Comparison of ENCODE assay signal across 16 cellular contexts in the genomic region with DNA sequence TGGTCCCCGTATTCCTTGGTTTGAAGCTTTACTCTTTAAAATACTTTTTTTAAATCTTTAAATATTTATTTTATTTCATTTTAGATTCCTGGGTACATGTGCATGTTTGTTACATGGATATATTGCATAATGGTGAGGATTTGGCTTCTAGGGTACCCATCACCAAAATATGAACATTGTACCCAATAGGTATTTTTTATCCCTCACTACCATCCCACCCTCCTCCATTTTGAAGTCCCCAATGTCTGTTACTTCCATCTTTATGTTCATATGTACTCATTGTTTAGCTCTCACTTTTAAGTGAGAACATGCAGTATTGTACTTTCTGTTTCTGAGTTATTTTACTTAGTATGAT. TPM values are rescaled to one million over a fixed set of nuclear protein-coding genes. Genes with fewer than 3 reads are reported as not detected.
A peak's percentile ranks its signal among the peaks of the same experiment; 100 is the strongest.
DNase-seq lines count a peak whose midpoint lies in the region; ATAC-seq and TF ChIP-seq lines count a peak whose summit lies in the region.
"Had no signal": no experiment of that assay in that cellular context is flagged by ENCODE, and none has a peak within 500 bp of the region (broad histone marks: within the 10 kb centered on the region; RNA-seq: fewer than 3 reads in every experiment).

No MANE protein-coding gene starts in this region.

- no peaks in the 10 kb centered on the region for H3K36me3 Mint-ChIP-seq in activated T-helper 17 cell treated with anti-CD3 and anti-CD28 coated beads, Interleukin-2, amount 50 U/mL, for 72 hours (ENCODE audit: low read depth)
- peaks cover 0 to 2% (median 2%) of the 10 kb centered on the region in 3 donors for H3K36me3 Mint-ChIP-seq in naive thymus-derived CD8-positive, alpha-beta T cell
- no peaks in the 10 kb centered on the region for H3K36me3 Mint-ChIP-seq in activated T-helper 2 cell treated with anti-CD3 and anti-CD28 coated beads, Interferon-gamma antibody, Interleukin-2, Interleukin-4, amounts not matched to agents 10 μg/mL and 5 μg/mL and 100 μg/mL, durations not matched to agents 14 hours and 24 hours and 36 hours (ENCODE audit: low read depth)
- H3K36me3 Mint-ChIP-seq: activated CD4-positive, alpha-beta memory T cell treated with anti-CD3 and anti-CD28 coated beads for 36 hours had no signal

- POLR2A ChIA-PET in naive thymus-derived CD8-positive, alpha-beta T cell (lab: Charles Lee), result no interaction called here

- H3K27ac Mint-ChIP-seq in activated T-helper 17 cell treated with anti-CD3 and anti-CD28 coated beads, Interleukin-2, amount 50 U/mL, for 72 hours, result no peak overlapping the region
- H3K27ac Mint-ChIP-seq in naive thymus-derived CD8-positive, alpha-beta T cell, result peak overlapping the region in 1 of 10 donors; percentile 23
- no peak overlapping the region for H3K27ac Mint-ChIP-seq in activated T-helper 2 cell treated with anti-CD3 and anti-CD28 coated beads, Interferon-gamma antibody, Interleukin-2, Interleukin-4, amounts not matched to agents 10 μg/mL and 5 μg/mL and 100 μg/mL, durations not matched to agents 14 hours and 24 hours and 36 hours

- intact Hi-C loops in activated T-helper 2 cell treated with anti-CD3 and anti-CD28 coated beads, Interferon-gamma antibody, Interleukin-2, Interleukin-4, amounts not matched to agents 10 μg/mL and 5 μg/mL and 100 μg/mL, durations not matched to agents 14 hours and 24 hours and 36 hours (cut with micrococcal nuclease), result loop anchor here (2.0 kb wide), 1 partner anchor 191 kb away; no protein-coding TSS in a partner anchor
- intact Hi-C loops in mucosa of descending colon (cut with DNase I, micrococcal nuclease), result no loop called here

- DNase-seq in naive thymus-derived CD8-positive, alpha-beta T cell, result no peak
- DNase-seq in activated T-helper 2 cell treated with anti-CD3 and anti-CD28 coated beads, Interferon-gamma antibody, Interleukin-2, Interleukin-4, amounts not matched to agents 10 μg/mL and 5 μg/mL and 100 μg/mL, durations not matched to agents 14 hours and 24 hours and 36 hours (ENCODE audit: low spot score), result no peak
- DNase-seq in mucosa of descending colon, result no peak
- DNase-seq in coronary artery (ENCODE audit: low spot score), result no peak
- DNase-seq in activated CD4-positive, CD25-positive, alpha-beta regulatory T cell treated with anti-CD3 and anti-CD28 coated beads, Interleukin-2, amount 50 U/mL, for 72 hours, result no peak
- DNase-seq: DMS 273 treated with DMSO at 0.1 percent for 48 hours, NCI-H2029, NCI-H446 treated with DMSO at 0.1 percent for 48 hours, SW 1271 had no signal

- H3K4me1 ChIP-seq in mucosa of descending colon (ENCODE audit: low read depth), result peaks cover 5% of the 10 kb centered on the region
- H3K4me1 ChIP-seq: foreskin keratinocyte had no signal

- H3K36me3 ChIP-seq in mucosa of descending colon (ENCODE audit: low read depth), result no peaks in the 10 kb centered on the region
- H3K36me3 ChIP-seq: ovary had no signal

- peak overlapping the region; percentile 91 for H3K4me3 Mint-ChIP-seq in activated T-helper 17 cell treated with anti-CD3 and anti-CD28 coated beads, Interleukin-2, amount 50 U/mL, for 72 hours
- peak overlapping the region in 8 of 10 donors; percentile 36 to 96 (median 90) for H3K4me3 Mint-ChIP-seq in naive thymus-derived CD8-positive, alpha-beta T cell
- H3K4me3 Mint-ChIP-seq in activated T-helper 2 cell treated with anti-CD3 and anti-CD28 coated beads, Interferon-gamma antibody, Interleukin-2, Interleukin-4, amounts not matched to agents 10 μg/mL and 5 μg/mL and 100 μg/mL, durations not matched to agents 14 hours and 24 hours and 36 hours (ENCODE audit: low read depth), result no peak overlapping the region

- peak; percentile 35 for TF ChIP-seq CTCF in 22Rv1 (IDR thresholded peaks at IDR 0.05)
- TF ChIP-seq CTCF in C4-2B (conservative IDR thresholded peaks at IDR 0.05), result peak; percentile 6; the same call in 1 of the 2 replicates
- TF ChIP-seq CTCF in mucosa of descending colon (IDR thresholded peaks at IDR 0.05), result no peak
- TF ChIP-seq CTCF in coronary artery (IDR thresholded peaks at IDR 0.05), result no peak

- no peak for ATAC-seq in activated T-helper 17 cell treated with anti-CD3 and anti-CD28 coated beads, Interleukin-2, amount 50 U/mL, for 72 hours (replicated peaks)
- ATAC-seq in naive thymus-derived CD8-positive, alpha-beta T cell, result no peak
- no peak for ATAC-seq in mucosa of descending colon

- no peak overlapping the region for H3K27ac ChIP-seq in 22Rv1
- H3K27ac ChIP-seq in C4-2B, result no peak overlapping the region
- H3K27ac ChIP-seq in coronary artery, result no peak overlapping the region
- H3K27ac ChIP-seq: foreskin keratinocyte, HL-60, ovary had no signal

- no peaks in the 10 kb centered on the region for H3K9me3 ChIP-seq in mucosa of descending colon
- H3K9me3 ChIP-seq: ovary had no signal

- peaks cover 36% of the 10 kb centered on the region for H3K4me1 Mint-ChIP-seq in activated T-helper 17 cell treated with anti-CD3 and anti-CD28 coated beads, Interleukin-2, amount 50 U/mL, for 72 hours
- peaks cover 7 to 37% (median 17%) of the 10 kb centered on the region in 4 donors for H3K4me1 Mint-ChIP-seq in naive thymus-derived CD8-positive, alpha-beta T cell
- peaks cover 44% of the 10 kb centered on the region for H3K4me1 Mint-ChIP-seq in activated T-helper 2 cell treated with anti-CD3 and anti-CD28 coated beads, Interferon-gamma antibody, Interleukin-2, Interleukin-4, amounts not matched to agents 10 μg/mL and 5 μg/mL and 100 μg/mL, durations not matched to agents 14 hours and 24 hours and 36 hours (ENCODE audit: low read depth)

- H3K9me3 Mint-ChIP-seq in activated T-helper 17 cell treated with anti-CD3 and anti-CD28 coated beads, Interleukin-2, amount 50 U/mL, for 72 hours, result no peaks in the 10 kb centered on the region
- H3K9me3 Mint-ChIP-seq in naive thymus-derived CD8-positive, alpha-beta T cell, result no peaks in the 10 kb centered on the region
- H3K9me3 Mint-ChIP-seq in activated T-helper 2 cell treated with anti-CD3 and anti-CD28 coated beads, Interferon-gamma antibody, Interleukin-2, Interleukin-4, amounts not matched to agents 10 μg/mL and 5 μg/mL and 100 μg/mL, durations not matched to agents 14 hours and 24 hours and 36 hours, result peaks cover 7% of the 10 kb centered on the region
- H3K9me3 Mint-ChIP-seq: activated CD4-positive, alpha-beta memory T cell treated with anti-CD3 and anti-CD28 coated beads for 36 hours had no signal

- H3K4me3 ChIP-seq in mucosa of descending colon (no peak overlapping the region), coronary artery (no peak overlapping the region)

- no peaks in the 10 kb centered on the region for H3K27me3 Mint-ChIP-seq in activated T-helper 17 cell treated with anti-CD3 and anti-CD28 coated beads, Interleukin-2, amount 50 U/mL, for 72 hours
- peaks cover 0 to 8% (median 2%) of the 10 kb centered on the region in 5 donors for H3K27me3 Mint-ChIP-seq in naive thymus-derived CD8-positive, alpha-beta T cell
- H3K27me3 Mint-ChIP-seq in activated T-helper 2 cell treated with anti-CD3 and anti-CD28 coated beads, Interferon-gamma antibody, Interleukin-2, Interleukin-4, amounts not matched to agents 10 μg/mL and 5 μg/mL and 100 μg/mL, durations not matched to agents 14 hours and 24 hours and 36 hours (ENCODE audit: low read depth), result peaks cover 5% of the 10 kb centered on the region
- H3K27me3 Mint-ChIP-seq: activated CD4-positive, alpha-beta memory T cell treated with anti-CD3 and anti-CD28 coated beads for 36 hours had no signal

RNA-seq across cellular contexts. Expression of gene IL1RL1, which starts 59.5 kb away (rescaled TPM):
- under 1 TPM; 0.24 to 0.79 TPM for total RNA-seq in activated T-helper 17 cell treated with anti-CD3 and anti-CD28 coated beads, Interleukin-2, amount 50 U/mL, for 72 hours
- not detected for total RNA-seq in naive thymus-derived CD8-positive, alpha-beta T cell
- not detected for polyA plus RNA-seq in naive thymus-derived CD8-positive, alpha-beta T cell
- total RNA-seq in activated T-helper 2 cell treated with anti-CD3 and anti-CD28 coated beads, Interferon-gamma antibody, Interleukin-2, Interleukin-4, amounts not matched to agents 10 μg/mL and 5 μg/mL and 100 μg/mL, durations not matched to agents 14 hours and 24 hours and 36 hours, result 10.7 and 11.1 TPM in 2 replicates
- total RNA-seq in mucosa of descending colon, result 1 to 10 TPM in 2 of 3 donors, under 1 TPM in 1; 0.93 to 7.1 (median 5.9) TPM

Comparison
In these comparisons a context has a peak if more than half of its experiments do, and no peak if none do; other contexts are left out.
1. CTCF ChIP-seq: peak in 22Rv1 (single experiment) and C4-2B (single experiment); none in mucosa of descending colon (single experiment) and coronary artery (single experiment).